ENCODE assay signal across 12 cellular contexts in genomic region chr9:27426717-27427645, GRCh38.
DNase-seq lines count a peak whose midpoint lies in the region; ATAC-seq and TF ChIP-seq lines count a peak whose summit lies in the region.
"Had no signal": no experiment of that assay in that cellular context is flagged by ENCODE, and none has a peak within 500 bp of the region (broad histone marks: within the 10 kb centered on the region; RNA-seq: fewer than 3 reads in every experiment).

No MANE protein-coding gene starts in this region.

- no peak overlapping the region for H3K14ac ChIP-seq in H9 (ENCODE audit: insufficient read depth, low read length)

- no peak overlapping the region for H2BK5ac ChIP-seq in H9 (ENCODE audit: insufficient read length, low read length)

- H3K27ac ChIP-seq in H9 (ENCODE audit: insufficient read length, low read depth, low read length), result no peak overlapping the region

- no peaks in the 10 kb centered on the region; a peak in 1 of 7 replicates for H3K36me3 Mint-ChIP-seq in H9 (ENCODE audit: insufficient read depth in 1 of 3, low read depth in 3 of 3)

- H3K9me3 Mint-ChIP-seq in H9, result no peaks in the 10 kb centered on the region
- H3K9me3 Mint-ChIP-seq: activated T-cell treated with anti-CD3 and anti-CD28 coated beads, Interleukin-2, amount 50 U/mL, for 4 hours had no signal

- no peak overlapping the region for H2AFZ ChIP-seq in H9 (ENCODE audit: low read length)

- H2BK120ac ChIP-seq in H9 (ENCODE audit: low read depth, low read length, poor library complexity, severe bottlenecking), result no peak overlapping the region

- DNase-seq in 8988T (peak; percentile 18), H9 (peak; percentile 53), amniotic epithelial cell (ENCODE audit: low read depth) (peak; percentile 77), islet precursor cell (peak; percentile 96), DMS153 treated with DMSO at 0.1 percent for 48 hours (lab: John Stamatoyannopoulos, UW; ENCODE audit: unreplicated experiment) (no peak), lower leg skin (ENCODE audit: low spot score in 2 of 2) (no peak)
- DNase-seq: activated T-cell treated with anti-CD3 and anti-CD28 coated beads, Interleukin-2, amount 50 U/mL, for 4 hours; left colon; NCI-H510A; stimulated activated naive CD4-positive, alpha-beta T cell had no signal

- no peaks in the 10 kb centered on the region for H3K9me3 ChIP-seq in H9 (ENCODE audit: control insufficient read depth, low read depth, low read length)

- no peaks in the 10 kb centered on the region for H3K27me3 Mint-ChIP-seq in H9 (ENCODE audit: low read depth)

- no peaks in the 10 kb centered on the region for H3K79me2 ChIP-seq in H9 (ENCODE audit: insufficient read depth, low read length)

- TF ChIP-seq POLR2A in lower leg skin (IDR thresholded peaks at IDR 0.05), result no peak

- no peak overlapping the region for H2BK15ac ChIP-seq in H9 (ENCODE audit: low read depth, low read length)

- H2BK20ac ChIP-seq in H9 (ENCODE audit: low read depth, low read length, poor library complexity, severe bottlenecking), result no peak overlapping the region

- no peak overlapping the region for H3T11ph ChIP-seq in H9 (ENCODE audit: low read length)

- H4K91ac ChIP-seq in H9 (ENCODE audit: insufficient read length, low read depth, low read length), result no peak overlapping the region

- H3K23me2 ChIP-seq in H9 (ENCODE audit: insufficient read length, low read depth, low read length, poor library complexity, severe bottlenecking), result no peaks in the 10 kb centered on the region

- no CpG with 5 or more reads among the region's 5 CpGs for WGBS in H9 (ENCODE audit: extremely low coverage, insufficient read length, low lambda C conversion rate)
- WGBS in lower leg skin, 2 donors, result 47 to 52% methylated on average over 5 of the region's 5 CpGs

- TF ChIP-seq CTCF in H9 (conservative IDR thresholded peaks at IDR 0.05) (no peak), lower leg skin (IDR thresholded peaks at IDR 0.05) (no peak)

- no peak overlapping the region for H4K5ac ChIP-seq in H9 (ENCODE audit: insufficient read length, low read depth, low read length)

- H3K9ac ChIP-seq in H9 (ENCODE audit: extremely low read depth, insufficient read length, low read length), result no peak overlapping the region

- no peak overlapping the region for H2BK12ac ChIP-seq in H9 (ENCODE audit: insufficient read length, low read depth, low read length)

- intact Hi-C loops in lower leg skin (cut with DNase I; ENCODE audit: low total_unique reads), result no loop called here

- no peak overlapping the region for H3K23ac ChIP-seq in H9 (ENCODE audit: insufficient read length, low read depth, low read length)

- H3K4me1 ChIP-seq in H9 (ENCODE audit: insufficient read depth, low read length), result peaks cover 20% of the 10 kb centered on the region

- no peak overlapping the region for H3K4me3 ChIP-seq in lower leg skin (ENCODE audit: low read depth, poor library complexity, severe bottlenecking)

- peaks cover 60 to 65% of the 10 kb centered on the region in 2 experiments for H3K4me1 Mint-ChIP-seq in H9

- H4K20me1 ChIP-seq in H9 (ENCODE audit: control insufficient read depth, insufficient read depth, insufficient read length), result no peaks in the 10 kb centered on the region

- no peak overlapping the region for H3K18ac ChIP-seq in H9 (ENCODE audit: insufficient read length, low read depth, low read length)

- ATAC-seq in HG03457 (IDR thresholded peaks at IDR 0.05; ENCODE audit: unreplicated experiment) (no peak), HG02588 (IDR thresholded peaks at IDR 0.05; ENCODE audit: unreplicated experiment) (no peak)
- ATAC-seq: activated T-cell treated with anti-CD3 and anti-CD28 coated beads, Interleukin-2, amount 50 U/mL, for 4 hours; left colon had no signal

- no peak overlapping the region for H4K8ac ChIP-seq in H9 (replicated peaks; ENCODE audit: insufficient read length, low read depth, low read length)

- no peak overlapping the region for H3K4ac ChIP-seq in H9 (ENCODE audit: low read depth, low read length)

- H3K4me3 Mint-ChIP-seq in H9, result no peak overlapping the region; a peak in 1 of 5 replicates
- H3K4me3 Mint-ChIP-seq: activated T-cell treated with anti-CD3 and anti-CD28 coated beads, Interleukin-2, amount 50 U/mL, for 4 hours had no signal

- no peak overlapping the region for H3K56ac ChIP-seq in H9 (ENCODE audit: insufficient read length, low read depth, low read length)

- H2AK5ac ChIP-seq in H9 (ENCODE audit: insufficient read length, low read length), result no peak overlapping the region

- H3K4me2 ChIP-seq in H9 (ENCODE audit: insufficient read depth, insufficient read length, low read length), result no peak overlapping the region

- H3K27me3 ChIP-seq in H9 (ENCODE audit: insufficient read depth, low read length), result no peaks in the 10 kb centered on the region

- H3K27ac Mint-ChIP-seq in H9, result peak overlapping the region in 1 of 3 experiments; percentile 74; a peak in 4 of 7 replicates

- no peaks in the 10 kb centered on the region for H3K79me1 ChIP-seq in H9 (ENCODE audit: insufficient read depth, low read depth, low read length, poor library complexity, severe bottlenecking)

Comparison
In these comparisons a context has a peak if more than half of its experiments do, and no peak if none do; other contexts are left out.
1. DNase-seq: peak in 8988T (single experiment), H9 (single experiment), amniotic epithelial cell (single experiment) and islet precursor cell (single experiment); none in DMS153 treated with DMSO at 0.1 percent for 48 hours (single experiment) and lower leg skin (0 of 2).